1 cellular context compared by ENCODE assay signal in the genomic region with DNA sequence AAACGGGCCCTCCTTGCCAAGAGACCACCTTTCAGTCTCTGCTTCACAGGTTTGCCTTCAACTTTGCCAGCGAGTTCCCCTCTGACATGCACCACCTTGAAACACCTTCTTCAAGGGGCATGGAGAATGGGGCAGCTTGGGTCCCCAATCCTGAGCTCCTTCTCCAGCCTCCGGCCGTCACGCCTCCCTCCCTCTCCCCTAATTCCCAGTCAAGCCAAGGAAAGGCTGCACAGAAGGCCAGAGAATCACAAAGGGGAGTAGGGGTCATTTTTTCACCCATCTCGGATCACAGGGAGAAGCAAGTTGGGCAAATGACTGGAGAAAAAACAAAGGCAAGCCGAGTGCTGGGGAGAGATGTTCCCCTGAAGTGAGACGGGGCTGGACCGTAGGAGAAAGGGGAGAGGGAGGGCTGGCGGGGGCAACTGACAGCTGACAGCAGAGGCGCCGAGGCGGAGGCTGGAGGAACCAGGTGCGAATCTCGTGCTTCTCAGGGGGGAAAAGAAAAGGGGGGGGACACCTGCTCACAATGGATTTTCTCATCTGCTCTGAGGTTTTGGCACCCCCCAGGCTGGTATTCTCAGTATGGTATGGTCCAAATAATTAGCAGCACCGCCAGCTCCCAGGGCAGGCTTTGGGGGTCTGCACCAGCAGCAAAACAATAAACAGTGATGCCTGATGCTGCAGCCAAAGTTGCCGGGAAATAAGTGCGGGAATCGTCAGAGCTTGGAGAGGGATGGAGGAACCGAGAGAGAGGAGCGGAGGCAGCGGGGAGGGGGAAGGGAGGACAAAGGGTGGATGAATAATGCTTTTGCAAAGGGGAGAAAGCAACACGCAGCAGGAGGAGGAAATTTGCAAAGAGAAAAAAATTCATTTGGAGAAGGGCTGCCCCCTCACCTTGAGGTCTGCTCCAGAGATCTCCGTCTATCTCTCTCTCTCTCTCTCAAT.
TF ChIP-seq lines count a peak whose summit lies in the region.

No MANE protein-coding gene starts in this region.

TF ChIP-seq in WTC11, 78 proteins besides CTCF, POLR2A, EP300 and RAD21 (continued from another document):
- TF ChIP-seq CBFB (CRISPR knock-in tag; IDR thresholded peaks at IDR 0.05; ENCODE audit: low read depth) (no peak), OVOL2 (CRISPR knock-in tag; IDR thresholded peaks at IDR 0.05; ENCODE audit: borderline replicate concordance) (no peak; the same call in 1 of the 2 replicates), MYBL2 (CRISPR knock-in tag; IDR thresholded peaks at IDR 0.05) (no peak; the same call in 1 of the 2 replicates), EMX1 (CRISPR knock-in tag; IDR thresholded peaks at IDR 0.05) (peak; percentile 24; the same call in 1 of the 2 replicates), NFATC4 (CRISPR knock-in tag; IDR thresholded peaks at IDR 0.05) (peak; percentile 93), FOXJ3 (CRISPR knock-in tag; IDR thresholded peaks at IDR 0.05; ENCODE audit: borderline replicate concordance) (no peak), ZNF219 (CRISPR knock-in tag; IDR thresholded peaks at IDR 0.05; ENCODE audit: borderline replicate concordance) (no peak), E2F1 (CRISPR knock-in tag; IDR thresholded peaks at IDR 0.05) (no peak; the same call in 1 of the 2 replicates), GRHL2 (CRISPR knock-in tag; IDR thresholded peaks at IDR 0.05; ENCODE audit: insufficient replicate concordance, severe bottlenecking) (no peak), NFYB (CRISPR knock-in tag; conservative IDR thresholded peaks at IDR 0.05; ENCODE audit: low read depth) (no peak)
- TF ChIP-seq, protein P1, sequence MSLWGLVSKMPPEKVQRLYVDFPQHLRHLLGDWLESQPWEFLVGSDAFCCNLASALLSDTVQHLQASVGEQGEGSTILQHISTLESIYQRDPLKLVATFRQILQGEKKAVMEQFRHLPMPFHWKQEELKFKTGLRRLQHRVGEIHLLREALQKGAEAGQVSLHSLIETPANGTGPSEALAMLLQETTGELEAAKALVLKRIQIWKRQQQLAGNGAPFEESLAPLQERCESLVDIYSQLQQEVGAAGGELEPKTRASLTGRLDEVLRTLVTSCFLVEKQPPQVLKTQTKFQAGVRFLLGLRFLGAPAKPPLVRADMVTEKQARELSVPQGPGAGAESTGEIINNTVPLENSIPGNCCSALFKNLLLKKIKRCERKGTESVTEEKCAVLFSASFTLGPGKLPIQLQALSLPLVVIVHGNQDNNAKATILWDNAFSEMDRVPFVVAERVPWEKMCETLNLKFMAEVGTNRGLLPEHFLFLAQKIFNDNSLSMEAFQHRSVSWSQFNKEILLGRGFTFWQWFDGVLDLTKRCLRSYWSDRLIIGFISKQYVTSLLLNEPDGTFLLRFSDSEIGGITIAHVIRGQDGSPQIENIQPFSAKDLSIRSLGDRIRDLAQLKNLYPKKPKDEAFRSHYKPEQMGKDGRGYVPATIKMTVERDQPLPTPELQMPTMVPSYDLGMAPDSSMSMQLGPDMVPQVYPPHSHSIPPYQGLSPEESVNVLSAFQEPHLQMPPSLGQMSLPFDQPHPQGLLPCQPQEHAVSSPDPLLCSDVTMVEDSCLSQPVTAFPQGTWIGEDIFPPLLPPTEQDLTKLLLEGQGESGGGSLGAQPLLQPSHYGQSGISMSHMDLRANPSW (CRISPR knock-in tag; conservative IDR thresholded peaks at IDR 0.05; ENCODE audit: low read depth), result no peak
- TF ChIP-seq, protein P2, sequence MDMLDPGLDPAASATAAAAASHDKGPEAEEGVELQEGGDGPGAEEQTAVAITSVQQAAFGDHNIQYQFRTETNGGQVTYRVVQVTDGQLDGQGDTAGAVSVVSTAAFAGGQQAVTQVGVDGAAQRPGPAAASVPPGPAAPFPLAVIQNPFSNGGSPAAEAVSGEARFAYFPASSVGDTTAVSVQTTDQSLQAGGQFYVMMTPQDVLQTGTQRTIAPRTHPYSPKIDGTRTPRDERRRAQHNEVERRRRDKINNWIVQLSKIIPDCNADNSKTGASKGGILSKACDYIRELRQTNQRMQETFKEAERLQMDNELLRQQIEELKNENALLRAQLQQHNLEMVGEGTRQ (CRISPR knock-in tag; IDR thresholded peaks at IDR 0.05), result no peak
